In genomic region chr2:166230724-166231070, GRCh38 we compare ENCODE assay signal across 16 cellular contexts.
A peak's percentile ranks its signal among the peaks of the same experiment; 100 is the strongest.
DNase-seq lines count a peak whose midpoint lies in the region; ATAC-seq, FAIRE-seq and TF ChIP-seq lines count a peak whose summit lies in the region.
"Had no signal": no experiment of that assay in that cellular context is flagged by ENCODE, and none has a peak within 500 bp of the region (broad histone marks: within the 10 kb centered on the region; RNA-seq: fewer than 3 reads in every experiment).

No MANE protein-coding gene starts in this region.

- TF ChIP-seq RAD21 in HepG2 (CRISPR knock-in tag; IDR thresholded peaks at IDR 0.05) = no peak

- in situ Hi-C loops in HepG2 (cut with HindIII; ENCODE audit: extremely low pct_ligation_motif_present, low pct_unique_long_range_greater_than_20kb) (no loop called here), KBM-7 (cut with MboI; ENCODE audit: low pct_unique_long_range_greater_than_20kb, low sequenced_read_pairs) (no loop called here)

- peaks cover 43% of the 10 kb centered on the region for H3K4me1 ChIP-seq in ACC112 (ENCODE audit: control insufficient read depth, insufficient read depth, low read length, unreplicated experiment)
- H3K4me1 ChIP-seq in body of pancreas = peaks cover 14% of the 10 kb centered on the region
- peaks cover 59% of the 10 kb centered on the region for H3K4me1 ChIP-seq in HepG2 (ENCODE audit: insufficient read depth, low read length)
- H3K4me1 ChIP-seq: BLaER1 treated with 17β-estradiol and CSF1 and Interleukin-3, amounts not matched to agents 10 nM and 100 nM had no signal

- TF ChIP-seq EP300 in HepG2 (IDR thresholded peaks at IDR 0.05; ENCODE audit: low read depth in 2 of 2, low read length in 2 of 2) (no peak), HepG2 (CRISPR knock-in tag; IDR thresholded peaks at IDR 0.05; ENCODE audit: borderline replicate concordance) (no peak)

- H3K27me3 ChIP-seq in ACC112 (ENCODE audit: insufficient read depth, low read length) (no peaks in the 10 kb centered on the region), body of pancreas (no peaks in the 10 kb centered on the region), HepG2 (ENCODE audit: control insufficient read depth in 1 of 2, insufficient read depth in 2 of 2, low read length in 2 of 2) (no peaks in the 10 kb centered on the region)
- H3K27me3 ChIP-seq: BLaER1 treated with 17β-estradiol and CSF1 and Interleukin-3, amounts not matched to agents 10 nM and 100 nM had no signal

- no peaks in the 10 kb centered on the region for H3K79me2 ChIP-seq in ACC112 (ENCODE audit: control insufficient read depth, insufficient read depth, low read length, unreplicated experiment)
- H3K79me2 ChIP-seq in HepG2 (ENCODE audit: insufficient read depth, low read length) = no peaks in the 10 kb centered on the region

- H3K4me3 ChIP-seq in ACC112 (ENCODE audit: low read depth, low read length) = no peak overlapping the region
- no peak overlapping the region for H3K4me3 ChIP-seq in body of pancreas
- H3K4me3 ChIP-seq in HepG2 (replicated peaks in 1 of 3; ENCODE audit: insufficient read depth in 1 of 3, low read depth in 2 of 3, low read length in 3 of 3) = peak overlapping the region in 1 of 3 experiments; percentile 33; a peak in 1 of 6 replicates
- H3K4me3 ChIP-seq: BLaER1 treated with 17β-estradiol and CSF1 and Interleukin-3, amounts not matched to agents 10 nM and 100 nM; K562 had no signal

- whole genome bisulfite sequencing in body of pancreas, 2 donors = 50 to 68% methylated on average over 2 of the region's 2 CpGs
- WGBS in HepG2 (ENCODE audit: low lambda C conversion rate) = 46% methylated on average over 2 of the region's 2 CpGs

- no peaks in the 10 kb centered on the region for H4K20me1 ChIP-seq in HepG2 (ENCODE audit: insufficient read depth, low read length)
- H4K20me1 ChIP-seq: BLaER1 treated with 17β-estradiol and CSF1 and Interleukin-3, amounts not matched to agents 10 nM and 100 nM had no signal

- peak overlapping the region; percentile 84 for H3K27ac ChIP-seq in ACC112 (ENCODE audit: low read depth, low read length)
- H3K27ac ChIP-seq in body of pancreas = peak overlapping the region; percentile 21 to 73 (median 68)
- H3K27ac ChIP-seq in HepG2 (ENCODE audit: extremely low read length, insufficient read depth, low read length) = peak overlapping the region; percentile 86
- H3K27ac ChIP-seq: BLaER1 treated with 17β-estradiol and CSF1 and Interleukin-3, amounts not matched to agents 10 nM and 100 nM had no signal

- peak overlapping the region; percentile 38 for H3K9ac ChIP-seq in HepG2 (ENCODE audit: insufficient read depth, low read depth, low read length)
- H3K9ac ChIP-seq: BLaER1 treated with 17β-estradiol and CSF1 and Interleukin-3, amounts not matched to agents 10 nM and 100 nM; SK-N-SH had no signal

- TF ChIP-seq POLR2A in body of pancreas (IDR thresholded peaks at IDR 0.05) (no peak), HepG2 (IDR thresholded peaks at IDR 0.05; ENCODE audit: insufficient read depth in 1 of 2, low read depth in 2 of 2, low read length in 2 of 2) (no peak)

- DNase-seq in LHCN-M2 (ENCODE audit: low read depth) = peak; percentile 12
- no peak for DNase-seq in body of pancreas
- DNase-seq in HepG2 (ENCODE audit: low spot score) = no peak
- no peak for DNase-seq in KBM-7
- no peak for DNase-seq in NCI-H1694 treated with DMSO at 0.1 percent for 48 hours (lab: John Stamatoyannopoulos, UW)
- DNase-seq: CD8-positive, alpha-beta T cell; DMS79 treated with DMSO at 0.1 percent for 48 hours; NCI-H1930; SHP77; SK-N-SH had no signal

- H2AFZ ChIP-seq in ACC112 (ENCODE audit: low read length, unreplicated experiment) = no peak overlapping the region
- H2AFZ ChIP-seq in HepG2 (ENCODE audit: low read length) = no peak overlapping the region

- H3K4me2 ChIP-seq in HepG2 (ENCODE audit: low read depth, low read length) = peak overlapping the region; percentile 59
- H3K4me2 ChIP-seq: BLaER1 treated with 17β-estradiol and CSF1 and Interleukin-3, amounts not matched to agents 10 nM and 100 nM; SK-N-SH had no signal

- BruUV-seq in HepG2 (replicated peaks; lab: Mats Ljungman, UMichigan) = TSS peak; percentile 73

- H3K36me3 ChIP-seq in ACC112 (ENCODE audit: insufficient read depth, low read length) = no peaks in the 10 kb centered on the region
- no peaks in the 10 kb centered on the region for H3K36me3 ChIP-seq in body of pancreas (replicated peaks in 1 of 2; ENCODE audit: insufficient read depth in 1 of 2, low read depth in 2 of 2)
- H3K36me3 ChIP-seq in HepG2 (replicated peaks in 1 of 2; ENCODE audit: control insufficient read depth in 1 of 2, insufficient read depth in 2 of 2, low read length in 2 of 2) = peaks cover 0 to 3% of the 10 kb centered on the region in 2 experiments; a peak in 2 of 5 replicates
- H3K36me3 ChIP-seq: BLaER1 treated with 17β-estradiol and CSF1 and Interleukin-3, amounts not matched to agents 10 nM and 100 nM had no signal

- CTCF ChIA-PET in HepG2 (lab: Yijun Ruan, JAX; ENCODE audit: low intra/inter-chr PET ratio, low total read pairs) = no interaction called here

- TF ChIP-seq CTCF in body of pancreas (IDR thresholded peaks at IDR 0.05) (no peak), HepG2 (CRISPR knock-in tag; IDR thresholded peaks at IDR 0.05) (no peak)

- POLR2A ChIA-PET in HepG2 (lab: Yijun Ruan, JAX) = interaction anchor here (2.0 kb wide), 2 partner anchors 95 to 277 kb away, joined by 8 to 17 read pairs; partner anchors contain the start of gene TTC21B

- intact Hi-C loops in body of pancreas (cut with DNase I) (no loop called here), HepG2 (cut with micrococcal nuclease; ENCODE audit: unreplicated experiment) (loop anchor here (1.0 to 5.0 kb wide), 3 partner anchors 96 to 278 kb away; partner anchors contain the start of gene TTC21B)

- H3K9me3 ChIP-seq in body of pancreas (peaks cover 0 to 3% (median 0%) of the 10 kb centered on the region in 3 donors), HepG2 (ENCODE audit: low read length) (no peaks in the 10 kb centered on the region)
- H3K9me3 ChIP-seq: BLaER1 treated with 17β-estradiol and CSF1 and Interleukin-3, amounts not matched to agents 10 nM and 100 nM; SK-N-SH had no signal

- ATAC-seq in body of pancreas (no peak), HepG2 (no peak), HG02884 (IDR thresholded peaks at IDR 0.05; ENCODE audit: unreplicated experiment) (no peak), HG03354 (IDR thresholded peaks at IDR 0.05; ENCODE audit: poor library complexity, severe bottlenecking, unreplicated experiment) (no peak)
- ATAC-seq: CD8-positive, alpha-beta T cell; K562 had no signal

- no peak for FAIRE-seq in HepG2 (lab: Jason Lieb, UNC)
- FAIRE-seq: H1, K562 had no signal

TF ChIP-seq in HepG2, 621 proteins besides CTCF, POLR2A, EP300 and RAD21 (continues in another document):
- TF ChIP-seq ZNF263 (CRISPR knock-in tag; IDR thresholded peaks at IDR 0.05) = no peak
- TF ChIP-seq ZNF720 (CRISPR knock-in tag; IDR thresholded peaks at IDR 0.05) = no peak
- no peak for TF ChIP-seq FOXC1 (CRISPR knock-in tag; IDR thresholded peaks at IDR 0.05; ENCODE audit: borderline replicate concordance)
- no peak for TF ChIP-seq GATA4 (IDR thresholded peaks at IDR 0.05; ENCODE audit: borderline replicate concordance, low read depth)
- no peak for TF ChIP-seq ZSCAN9 (CRISPR knock-in tag; IDR thresholded peaks at IDR 0.05; ENCODE audit: borderline replicate concordance)
- no peak for TF ChIP-seq IRF2 (CRISPR knock-in tag; IDR thresholded peaks at IDR 0.05)
- 0 out of 2 replicates have a peak, but pooled peaks have one; percentile 3 for TF ChIP-seq ZSCAN31 (CRISPR knock-in tag; IDR thresholded peaks at IDR 0.05; ENCODE audit: low read depth)
- no peak for TF ChIP-seq ZNF777 (CRISPR knock-in tag; IDR thresholded peaks at IDR 0.05)
- 0 out of 2 replicates have a peak, but pooled peaks have one; percentile 12 for TF ChIP-seq ZNF878 (CRISPR knock-in tag; IDR thresholded peaks at IDR 0.05)
- no peak for TF ChIP-seq THAP11 (CRISPR knock-in tag; IDR thresholded peaks at IDR 0.05)
- no peak for TF ChIP-seq CC2D1A (CRISPR knock-in tag; IDR thresholded peaks at IDR 0.05)
- no peak for TF ChIP-seq ZNF329 (CRISPR knock-in tag; IDR thresholded peaks at IDR 0.05; ENCODE audit: low read depth)
- no peak for TF ChIP-seq HNRNPK (IDR thresholded peaks at IDR 0.05; ENCODE audit: low read depth, low read length, poor library complexity, severe bottlenecking)
- no peak for TF ChIP-seq HDAC1 (CRISPR knock-in tag; IDR thresholded peaks at IDR 0.05)
- 0 out of 2 replicates have a peak, but pooled peaks have one; percentile 6 for TF ChIP-seq ZNF589 (CRISPR knock-in tag; conservative IDR thresholded peaks at IDR 0.05)
- no peak for TF ChIP-seq ZNF530 (CRISPR knock-in tag; IDR thresholded peaks at IDR 0.05; ENCODE audit: low read depth)
- no peak for TF ChIP-seq JUND (CRISPR knock-in tag; IDR thresholded peaks at IDR 0.05)
- TF ChIP-seq AFF4 (CRISPR knock-in tag; IDR thresholded peaks at IDR 0.05) = peak; percentile 6; the same call in 1 of the 2 replicates
- peak; percentile 78; the same call in 1 of the 2 replicates for TF ChIP-seq ZNF44 (CRISPR knock-in tag; IDR thresholded peaks at IDR 0.05)
